8 cellular contexts compared by ENCODE assay signal in the genomic region with DNA sequence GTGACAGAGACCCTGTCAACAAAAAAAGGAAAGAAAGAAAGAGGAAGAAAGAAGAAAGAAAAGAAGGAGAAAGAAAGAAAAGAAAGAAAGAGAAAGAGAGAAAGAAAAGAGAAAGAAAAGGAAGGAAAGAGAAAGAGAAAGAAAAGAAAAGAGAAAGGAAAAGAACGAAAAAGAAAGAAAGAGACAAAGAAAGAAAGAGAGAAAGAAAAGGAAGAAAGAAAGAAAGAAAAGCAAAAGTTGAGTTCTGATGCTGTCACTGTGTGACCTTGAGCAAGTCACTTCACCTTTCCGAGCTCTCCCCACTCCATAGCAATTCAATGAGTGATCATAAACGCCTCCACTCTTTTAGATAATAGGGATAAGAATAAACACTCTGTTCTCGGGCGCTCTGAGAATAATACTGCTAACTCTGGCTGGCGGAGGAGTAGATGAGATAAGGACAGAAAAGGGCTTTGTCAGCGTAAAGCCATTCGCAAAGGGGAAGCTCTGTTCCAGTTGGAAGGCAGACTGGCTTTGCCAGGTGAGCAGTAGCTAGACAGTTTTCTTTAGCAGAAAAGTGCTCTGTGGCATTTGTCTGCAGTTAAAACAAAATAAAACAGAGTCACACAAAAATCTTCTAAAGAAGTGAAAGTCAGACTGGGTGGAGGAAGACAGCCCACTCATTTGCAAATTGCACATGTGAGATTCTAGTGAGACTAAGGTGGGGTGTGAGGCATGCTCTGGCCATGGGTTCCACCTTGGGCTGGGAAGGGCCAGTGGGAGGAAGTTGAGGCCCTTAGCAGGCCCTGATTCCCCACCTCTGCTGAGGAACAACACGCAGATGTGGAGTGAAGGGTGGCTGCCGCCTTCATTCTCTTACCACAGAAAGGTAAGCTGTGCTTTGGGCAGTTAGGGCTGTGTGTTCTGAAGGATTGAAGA. TPM values are rescaled to one million over a fixed set of nuclear protein-coding genes. Genes with fewer than 3 reads are reported as not detected.
A peak's percentile ranks its signal among the peaks of the same experiment; 100 is the strongest.
DNase-seq lines count a peak whose midpoint lies in the region; ATAC-seq lines count a peak whose summit lies in the region.

No MANE protein-coding gene starts in this region.

- ATAC-seq in HG02798 (IDR thresholded peaks at IDR 0.05; ENCODE audit: poor library complexity, unreplicated experiment) = peak; percentile 75
- no peak for ATAC-seq in GM19452 (IDR thresholded peaks at IDR 0.05; ENCODE audit: unreplicated experiment)

- DNase-seq in activated CD4-positive, alpha-beta memory T cell treated with anti-CD3 and anti-CD28 coated beads for 36 hours = no peak
- DNase-seq in kidney glomerular epithelial cell (lab: John Stamatoyannopoulos, UW) = peak; percentile 68
- no peak for DNase-seq in NCI-H128 (lab: John Stamatoyannopoulos, UW; ENCODE audit: unreplicated experiment)
- no peak for DNase-seq in hippocampal formation (lab: John Stamatoyannopoulos, UW)
- DNase-seq in NCI-H1417 (lab: John Stamatoyannopoulos, UW) = no peak

- POLR2A ChIA-PET in activated CD4-positive, alpha-beta memory T cell treated with anti-CD3 and anti-CD28 coated beads for 36 hours (lab: Charles Lee) = no interaction called here

- H3K36me3 Mint-ChIP-seq in activated CD4-positive, alpha-beta memory T cell treated with anti-CD3 and anti-CD28 coated beads for 36 hours = no peaks in the 10 kb centered on the region

- peak overlapping the region; percentile 39 for H3K4me3 Mint-ChIP-seq in activated CD4-positive, alpha-beta memory T cell treated with anti-CD3 and anti-CD28 coated beads for 36 hours

- H3K4me1 Mint-ChIP-seq in activated CD4-positive, alpha-beta memory T cell treated with anti-CD3 and anti-CD28 coated beads for 36 hours (ENCODE audit: low read depth) = peaks cover 10% of the 10 kb centered on the region

- H3K4me3 ChIP-seq in GM08714 (ENCODE audit: low read length) = peak overlapping the region; percentile 33; the same call in 1 of the 2 replicates

- intact Hi-C loops in activated CD4-positive, alpha-beta memory T cell treated with anti-CD3 and anti-CD28 coated beads for 36 hours (cut with micrococcal nuclease) = loop anchor here (1.0 kb wide), 1 partner anchor 14 kb away; no protein-coding TSS in a partner anchor

- no peaks in the 10 kb centered on the region for H3K27me3 Mint-ChIP-seq in activated CD4-positive, alpha-beta memory T cell treated with anti-CD3 and anti-CD28 coated beads for 36 hours

- H3K9me3 Mint-ChIP-seq in activated CD4-positive, alpha-beta memory T cell treated with anti-CD3 and anti-CD28 coated beads for 36 hours = no peaks in the 10 kb centered on the region

- H3K27ac Mint-ChIP-seq in activated CD4-positive, alpha-beta memory T cell treated with anti-CD3 and anti-CD28 coated beads for 36 hours = no peak overlapping the region

- CTCF ChIA-PET in activated CD4-positive, alpha-beta memory T cell treated with anti-CD3 and anti-CD28 coated beads for 36 hours (lab: Charles Lee) = interaction anchor here (0.9 to 1.7 kb wide), 6 partner anchors 9 to 308 kb away, joined by 3 to 6 read pairs (median 3); a partner anchor contains a TSS

RNA-seq across cellular contexts. Expression of a gene that starts 9.6 kb away (rescaled TPM):
- 10 to 100 TPM; 23.1 to 26.0 TPM for total RNA-seq in activated CD4-positive, alpha-beta memory T cell treated with anti-CD3 and anti-CD28 coated beads for 36 hours
